In the genomic region with DNA sequence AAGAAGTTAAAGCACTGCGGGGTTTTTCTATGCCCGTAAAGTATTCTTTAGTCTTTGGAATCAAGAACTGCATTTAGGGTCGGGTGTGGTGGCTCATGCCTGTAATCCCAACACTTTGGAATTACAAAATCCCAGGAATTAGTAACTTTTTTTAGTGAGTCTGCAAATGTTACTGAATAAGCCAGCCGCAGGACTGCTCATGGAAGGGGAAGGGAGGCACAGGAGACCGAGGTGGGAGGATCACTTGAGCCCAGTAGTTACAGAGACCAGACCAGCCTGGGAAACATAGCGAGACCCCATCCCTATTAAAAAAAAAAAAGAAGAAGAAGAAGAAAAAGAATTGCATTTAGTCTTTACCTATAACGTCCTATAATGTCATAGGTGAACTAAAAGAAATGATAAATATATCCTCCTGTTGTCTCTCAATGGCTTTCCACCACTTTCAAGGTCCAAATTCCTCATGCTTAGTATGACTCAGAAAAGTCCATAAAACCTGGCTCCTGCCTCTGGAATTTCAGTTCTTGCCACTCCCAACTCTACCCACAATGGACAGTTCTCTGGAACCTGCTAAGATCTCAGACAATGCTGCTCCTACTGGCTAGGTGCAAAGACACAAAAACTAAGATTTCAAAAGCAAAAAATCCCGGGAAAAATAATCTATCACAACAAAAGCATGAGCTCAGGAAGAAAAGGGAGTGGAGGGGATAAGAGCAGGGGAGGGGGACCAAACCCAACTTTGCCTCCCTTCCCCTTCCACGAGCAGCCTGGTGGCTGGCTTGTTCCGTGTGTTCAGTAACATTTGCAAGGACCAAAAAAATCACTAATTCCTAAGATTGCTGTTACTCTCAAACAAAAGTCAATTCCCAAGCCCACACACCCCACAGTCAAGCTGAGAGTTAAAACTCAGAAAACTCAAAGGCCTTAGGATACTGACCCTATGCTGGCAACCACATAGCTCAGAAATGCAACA, we compare ENCODE assay signal across 8 cellular contexts. TPM values are rescaled to one million over a fixed set of nuclear protein-coding genes. Genes with fewer than 3 reads are reported as not detected.
A peak's percentile ranks its signal among the peaks of the same experiment; 100 is the strongest.
DNase-seq lines count a peak whose midpoint lies in the region; ATAC-seq and TF ChIP-seq lines count a peak whose summit lies in the region.

No MANE protein-coding gene starts in this region.

- H3K9me3 ChIP-seq in adipocyte (ENCODE audit: control insufficient read depth, low read length) (no peaks in the 10 kb centered on the region), left lung (no peaks in the 10 kb centered on the region), upper lobe of right lung (no peaks in the 10 kb centered on the region)

- H3K27ac ChIP-seq in left lung (peak overlapping the region; percentile 35 to 88), upper lobe of right lung (peak overlapping the region; percentile 24)

- H3K27ac Mint-ChIP-seq in activated T-cell treated with anti-CD3 and anti-CD28 coated beads, Interleukin-2, amount 50 U/mL, for 24 hours = peak overlapping the region; percentile 3

- peaks cover 13% of the 10 kb centered on the region for H3K36me3 Mint-ChIP-seq in activated T-cell treated with anti-CD3 and anti-CD28 coated beads, Interleukin-2, amount 50 U/mL, for 24 hours (ENCODE audit: low read depth)

- DNase-seq in activated T-cell treated with anti-CD3 and anti-CD28 coated beads, Interleukin-2, amount 50 U/mL, for 24 hours = no peak
- DNase-seq in activated T-cell treated with anti-CD3 and anti-CD28 coated beads, Interleukin-2, amount 50 U/mL, for 1 hour = no peak
- DNase-seq in adipocyte (ENCODE audit: low read depth) = peak; percentile 52
- DNase-seq in left lung = no peak
- no peak for DNase-seq in upper lobe of right lung
- no peak for DNase-seq in foreskin melanocyte

- no peak for TF ChIP-seq CTCF in left lung (IDR thresholded peaks at IDR 0.05)
- TF ChIP-seq CTCF in upper lobe of right lung (IDR thresholded peaks at IDR 0.05) = no peak

- no peak overlapping the region for H3K4me3 Mint-ChIP-seq in activated T-cell treated with anti-CD3 and anti-CD28 coated beads, Interleukin-2, amount 50 U/mL, for 24 hours

- intact Hi-C loops in left lung (cut with DNase I) = no loop called here
- intact Hi-C loops in upper lobe of right lung (cut with DNase I) = no loop called here

- H3K4me1 ChIP-seq in adipocyte (ENCODE audit: control insufficient read depth, insufficient read depth, low read length) (peaks cover 78% of the 10 kb centered on the region), left lung (peaks cover 58 to 98% of the 10 kb centered on the region in 2 donors), upper lobe of right lung (peaks cover 80% of the 10 kb centered on the region)

- H3K4me3 ChIP-seq in adipocyte (ENCODE audit: low read length) (no peak overlapping the region), left lung (no peak overlapping the region), upper lobe of right lung (no peak overlapping the region)

- peak overlapping the region; percentile 8 for H3K9ac ChIP-seq in adipocyte (ENCODE audit: low read length)

- no peaks in the 10 kb centered on the region for H3K27me3 Mint-ChIP-seq in activated T-cell treated with anti-CD3 and anti-CD28 coated beads, Interleukin-2, amount 50 U/mL, for 24 hours

- H3K4me1 Mint-ChIP-seq in activated T-cell treated with anti-CD3 and anti-CD28 coated beads, Interleukin-2, amount 50 U/mL, for 24 hours (ENCODE audit: low read depth) = peaks cover 84% of the 10 kb centered on the region

- H3K27me3 ChIP-seq in adipocyte (replicated peaks; ENCODE audit: control insufficient read depth, insufficient read depth, low read length) (no peaks in the 10 kb centered on the region), left lung (no peaks in the 10 kb centered on the region), upper lobe of right lung (no peaks in the 10 kb centered on the region)

- ATAC-seq in left lung (peak; percentile 74), upper lobe of right lung (peak; percentile 45), HG03469 (IDR thresholded peaks at IDR 0.05; ENCODE audit: unreplicated experiment) (no peak), GM19035 (IDR thresholded peaks at IDR 0.05; ENCODE audit: unreplicated experiment) (no peak)

- H3K9me3 Mint-ChIP-seq in activated T-cell treated with anti-CD3 and anti-CD28 coated beads, Interleukin-2, amount 50 U/mL, for 24 hours = no peaks in the 10 kb centered on the region

- H3K36me3 ChIP-seq in adipocyte (ENCODE audit: control insufficient read depth, insufficient read depth, low read length, severe bottlenecking) = no peaks in the 10 kb centered on the region
- H3K36me3 ChIP-seq in left lung = no peaks in the 10 kb centered on the region
- no peaks in the 10 kb centered on the region for H3K36me3 ChIP-seq in upper lobe of right lung

RNA-seq across cellular contexts. Expression of gene B4GALT5, which starts 39.0 kb away (rescaled TPM):
- 10 to 100 TPM; 38.4 to 51.0 TPM for total RNA-seq in left lung
- total RNA-seq in upper lobe of right lung = 46.1 TPM

Comparison
In these comparisons a context has a peak if more than half of its experiments do, and no peak if none do; other contexts are left out.
1. ATAC-seq: peak in left lung (single experiment) and upper lobe of right lung (single experiment); none in HG03469 (single experiment) and GM19035 (single experiment).